Comparison of ENCODE assay signal across 1 cellular context in the genomic region with DNA sequence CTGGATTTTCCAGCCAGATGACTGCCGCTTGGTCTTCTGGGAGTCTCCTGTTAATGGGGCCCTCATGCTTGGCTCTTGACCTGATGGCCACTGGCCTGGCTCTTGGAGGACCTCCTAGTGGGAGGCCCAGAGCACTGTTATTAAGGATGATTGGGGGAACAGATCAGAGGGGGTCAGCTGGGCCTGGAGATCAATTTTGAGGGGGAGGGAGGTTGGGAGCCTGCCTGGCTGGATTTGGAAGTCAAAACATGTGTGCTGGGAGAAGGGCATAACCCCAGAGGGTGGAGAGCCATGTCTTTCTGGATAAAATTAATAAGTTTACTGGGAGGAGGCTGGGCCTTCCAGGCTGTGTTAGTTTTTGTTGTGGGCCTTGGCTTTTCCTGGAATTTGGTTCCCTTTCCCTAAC.
TF ChIP-seq lines count a peak whose summit lies in the region.

No MANE protein-coding gene starts in this region.

TF ChIP-seq in SK-N-SH, 30 proteins besides CTCF, POLR2A, EP300 and RAD21 (continued from another document):
- TF ChIP-seq RFX5 (IDR thresholded peaks at IDR 0.05; ENCODE audit: low read length) (no peak), GABPA (IDR thresholded peaks at IDR 0.05; ENCODE audit: low read depth) (no peak), TEAD4 (IDR thresholded peaks at IDR 0.05; ENCODE audit: borderline replicate concordance, insufficient read depth) (no peak), NRF1 (IDR thresholded peaks at IDR 0.05; ENCODE audit: low read depth, low read length) (no peak), RXRA (IDR thresholded peaks at IDR 0.05; ENCODE audit: borderline replicate concordance, low read depth) (no peak)
- TF ChIP-seq, protein P1, sequence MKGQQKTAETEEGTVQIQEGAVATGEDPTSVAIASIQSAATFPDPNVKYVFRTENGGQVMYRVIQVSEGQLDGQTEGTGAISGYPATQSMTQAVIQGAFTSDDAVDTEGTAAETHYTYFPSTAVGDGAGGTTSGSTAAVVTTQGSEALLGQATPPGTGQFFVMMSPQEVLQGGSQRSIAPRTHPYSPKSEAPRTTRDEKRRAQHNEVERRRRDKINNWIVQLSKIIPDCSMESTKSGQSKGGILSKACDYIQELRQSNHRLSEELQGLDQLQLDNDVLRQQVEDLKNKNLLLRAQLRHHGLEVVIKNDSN (IDR thresholded peaks at IDR 0.05; ENCODE audit: borderline replicate concordance, low read depth): no peak
- TF ChIP-seq, protein P2, sequence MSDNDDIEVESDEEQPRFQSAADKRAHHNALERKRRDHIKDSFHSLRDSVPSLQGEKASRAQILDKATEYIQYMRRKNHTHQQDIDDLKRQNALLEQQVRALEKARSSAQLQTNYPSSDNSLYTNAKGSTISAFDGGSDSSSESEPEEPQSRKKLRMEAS (IDR thresholded peaks at IDR 0.05; ENCODE audit: low read depth): no peak
